8 cellular contexts compared by ENCODE assay signal in the genomic region with DNA sequence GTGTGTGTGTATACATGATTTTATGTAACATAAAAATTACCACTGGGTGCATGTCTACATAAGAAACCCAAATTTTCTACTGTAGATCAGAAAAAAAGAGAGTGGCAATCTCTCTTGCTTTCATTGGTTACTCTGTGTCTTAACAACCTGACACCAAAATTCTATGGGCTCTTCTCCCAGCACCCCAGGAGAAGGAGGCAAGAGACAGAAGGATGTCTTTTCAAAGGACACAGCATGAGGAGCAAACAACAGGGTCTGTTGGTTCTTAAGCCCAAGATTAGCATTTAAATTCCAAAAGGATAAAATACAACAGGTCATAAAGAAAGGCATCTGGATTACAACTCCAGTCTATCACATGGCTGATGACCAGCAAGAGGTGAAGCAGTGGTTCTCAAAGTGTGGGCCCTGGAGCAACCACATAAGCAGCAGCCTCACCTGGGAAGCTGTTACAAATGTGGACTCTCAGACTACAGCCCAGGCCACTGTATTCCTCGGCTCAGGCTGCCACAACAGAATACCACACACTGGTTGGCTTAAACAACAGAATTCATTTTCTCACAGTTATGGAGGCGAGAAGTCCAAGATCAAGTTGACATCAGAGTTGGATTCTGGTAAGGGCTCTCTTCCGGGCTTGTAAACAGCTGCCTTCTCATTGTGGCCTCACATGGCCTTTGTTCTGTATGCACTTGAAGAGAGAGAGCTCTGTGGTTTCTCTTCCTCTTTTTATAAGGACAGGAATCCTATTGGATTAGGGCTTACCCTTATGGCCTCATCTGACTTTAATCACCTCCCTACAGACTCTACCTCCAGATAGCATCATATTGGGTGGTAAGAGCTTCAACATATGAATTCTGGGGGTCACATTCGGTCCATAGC.
DNase-seq lines count a peak whose midpoint lies in the region; ATAC-seq, FAIRE-seq and TF ChIP-seq lines count a peak whose summit lies in the region.

No MANE protein-coding gene starts in this region.

- H4K20me1 ChIP-seq in GM12878 (ENCODE audit: control insufficient read depth, insufficient read depth), result no peaks in the 10 kb centered on the region

- RAD21 ChIA-PET in GM12878 (lab: Charles Lee; ENCODE audit: unreplicated experiment), result interaction anchor here (1.0 kb wide), 1 partner anchor 23 kb away, joined by 3 read pairs; no protein-coding TSS in a partner anchor

- no peak overlapping the region for H3K4me2 ChIP-seq in GM12878 (ENCODE audit: control insufficient read depth, insufficient read depth)

- H3K27me3 ChIP-seq in HUES48 (ENCODE audit: control insufficient read depth, insufficient read depth, low read length), result no peaks in the 10 kb centered on the region
- no peaks in the 10 kb centered on the region for H3K27me3 ChIP-seq in GM12878 (replicated peaks in 1 of 2; ENCODE audit: control insufficient read depth in 2 of 2, insufficient read depth in 2 of 2, low read length in 1 of 2)
- H3K27me3 ChIP-seq in colonic mucosa, result no peaks in the 10 kb centered on the region

- H3K9ac ChIP-seq in HUES48 (ENCODE audit: low read depth, low read length), result no peak overlapping the region
- H3K9ac ChIP-seq in GM12878 (ENCODE audit: control insufficient read depth, insufficient read depth, low read length), result no peak overlapping the region
- no peak overlapping the region for H3K9ac ChIP-seq in colonic mucosa (ENCODE audit: low read depth in 2 of 2, low read length in 2 of 2)

- H3K27ac ChIP-seq in HUES48 (ENCODE audit: low read depth, low read length), result peak overlapping the region; percentile 59
- no peak overlapping the region for H3K27ac ChIP-seq in GM12878 (ENCODE audit: control insufficient read depth, insufficient read depth)
- H3K27ac ChIP-seq in colonic mucosa, result no peak overlapping the region

- peak; percentile 69 for FAIRE-seq in GM12878 (lab: Jason Lieb, UNC)

- intact Hi-C loops in GM12878 (cut with micrococcal nuclease; ENCODE audit: unreplicated experiment), result no loop called here
- intact Hi-C loops in colonic mucosa (cut with DNase I), result no loop called here

- DNase-seq in DMS53 treated with DMSO at 0.1 percent for 48 hours (lab: John Stamatoyannopoulos, UW; ENCODE audit: unreplicated experiment) (peak; percentile 88), GM12878 (ENCODE audit: low read depth, low spot score) (no peak), cerebellum (ENCODE audit: low spot score) (no peak), colonic mucosa (no peak), left lobe of liver (ENCODE audit: low spot score) (no peak)
- DNase-seq in stimulated activated naive CD4-positive, alpha-beta T cell treated with Interleukin-2 at 50 U/mL for 16 hours (lab: John Stamatoyannopoulos, UW), result no peak

- POLR2A ChIA-PET in GM12878 (lab: Charles Lee), result no interaction called here

- WGBS in GM12878 (ENCODE audit: insufficient coverage, insufficient replicate concordance, low lambda C conversion rate, missing lambda C conversion rate), result 82% methylated on average over 4 of the region's 4 CpGs

- H3K36me3 ChIP-seq in HUES48 (ENCODE audit: control insufficient read depth, insufficient read depth, low read length) (no peaks in the 10 kb centered on the region), GM12878 (ENCODE audit: control insufficient read depth in 2 of 2, insufficient read depth in 2 of 2, low read length in 1 of 2) (no peaks in the 10 kb centered on the region), colonic mucosa (no peaks in the 10 kb centered on the region)

- ATAC-seq in GM21447 (IDR thresholded peaks at IDR 0.05; ENCODE audit: unreplicated experiment) (peak; percentile 94), GM12878 (peak; percentile 92), left lobe of liver (no peak)

- CTCF ChIA-PET in GM12878 (lab: Yijun Ruan, JAX), result no interaction called here

- H2AFZ ChIP-seq in GM12878 (ENCODE audit: control insufficient read depth, low read depth, low read length), result peak overlapping the region; percentile 35; the same call in 1 of the 2 replicates

- H3K9me3 ChIP-seq in HUES48 (ENCODE audit: control insufficient read depth, insufficient read depth, low read length) (no peaks in the 10 kb centered on the region), GM12878 (replicated peaks; ENCODE audit: control insufficient read depth, insufficient read depth, low read length) (no peaks in the 10 kb centered on the region), colonic mucosa (no peaks in the 10 kb centered on the region)

- SMC1A ChIA-PET in GM12878 (lab: Charles Lee; ENCODE audit: uncharacterized antibody, unreplicated experiment), result interaction anchor here (0.8 kb wide), 1 partner anchor 20 kb away, joined by 4 read pairs; no protein-coding TSS in a partner anchor

- TF ChIP-seq POLR2A in GM12878 (IDR thresholded peaks at IDR 0.05; ENCODE audit: low read depth, low read length), result no peak

- TF ChIP-seq CTCF in GM12878 (IDR thresholded peaks at IDR 0.05 in 2 of 3, conservative IDR thresholded peaks at IDR 0.05 in 1 of 3; ENCODE audit: control insufficient read depth in 2 of 3, extremely low read depth in 1 of 3, insufficient read depth in 1 of 3, low read depth in 3 of 3, low read length in 3 of 3) (no peak), colonic mucosa (IDR thresholded peaks at IDR 0.05) (no peak)

- H3K79me2 ChIP-seq in GM12878 (ENCODE audit: control insufficient read depth, insufficient read depth, low read length), result no peaks in the 10 kb centered on the region

- no peak for TF ChIP-seq RAD21 in GM12878 (IDR thresholded peaks at IDR 0.05; ENCODE audit: insufficient read depth, low read depth, low read length)

- H3K4me1 ChIP-seq in HUES48 (ENCODE audit: control insufficient read depth, insufficient read depth, low read length), result peaks cover 6% of the 10 kb centered on the region; the same call in 1 of the 2 replicates
- H3K4me1 ChIP-seq in GM12878 (ENCODE audit: control insufficient read depth, insufficient read depth, low read length), result 0 out of 2 replicates have a peak, but pooled peaks cover 3% of the 10 kb centered on the region
- H3K4me1 ChIP-seq in colonic mucosa, result no peaks in the 10 kb centered on the region

- TF ChIP-seq EP300 in GM12878 (IDR thresholded peaks at IDR 0.05; ENCODE audit: borderline replicate concordance in 1 of 2, control insufficient read depth in 1 of 2, low read depth in 2 of 2, low read length in 2 of 2), result no peak

- in situ Hi-C loops in GM12878 (cut with MboI), result no loop called here

- BruUV-seq in GM12878 (replicated peaks; lab: Mats Ljungman, UMichigan), result no TSS peak

- H3K4me3 ChIP-seq in HUES48 (ENCODE audit: low read depth, low read length) (no peak overlapping the region), GM12878 (no peak overlapping the region), colonic mucosa (no peak overlapping the region)

TF ChIP-seq in GM12878, 131 proteins besides CTCF, POLR2A, EP300 and RAD21 (continues in another document):
- no peak for TF ChIP-seq POU2F2 (IDR thresholded peaks at IDR 0.05; ENCODE audit: borderline replicate concordance, low read depth, low read length)
- TF ChIP-seq EZH2 (IDR thresholded peaks at IDR 0.05; ENCODE audit: borderline replicate concordance, control insufficient read depth, low read depth, low read length), result no peak
- no peak for TF ChIP-seq STAT3 (IDR thresholded peaks at IDR 0.05; ENCODE audit: low read depth, low read length)
- TF ChIP-seq SMAD1 (IDR thresholded peaks at IDR 0.05; ENCODE audit: low read depth, partially characterized antibody), result no peak
- TF ChIP-seq ZNF622 (IDR thresholded peaks at IDR 0.05), result no peak
- no peak for TF ChIP-seq FOS (IDR thresholded peaks at IDR 0.05; ENCODE audit: borderline replicate concordance, extremely low read depth, insufficient read length)
- TF ChIP-seq, protein P1, sequence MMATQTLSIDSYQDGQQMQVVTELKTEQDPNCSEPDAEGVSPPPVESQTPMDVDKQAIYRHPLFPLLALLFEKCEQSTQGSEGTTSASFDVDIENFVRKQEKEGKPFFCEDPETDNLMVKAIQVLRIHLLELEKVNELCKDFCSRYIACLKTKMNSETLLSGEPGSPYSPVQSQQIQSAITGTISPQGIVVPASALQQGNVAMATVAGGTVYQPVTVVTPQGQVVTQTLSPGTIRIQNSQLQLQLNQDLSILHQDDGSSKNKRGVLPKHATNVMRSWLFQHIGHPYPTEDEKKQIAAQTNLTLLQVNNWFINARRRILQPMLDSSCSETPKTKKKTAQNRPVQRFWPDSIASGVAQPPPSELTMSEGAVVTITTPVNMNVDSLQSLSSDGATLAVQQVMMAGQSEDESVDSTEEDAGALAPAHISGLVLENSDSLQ (IDR thresholded peaks at IDR 0.05), result no peak
- TF ChIP-seq ZNF217 (IDR thresholded peaks at IDR 0.05), result no peak
- no peak for TF ChIP-seq JUND (IDR thresholded peaks at IDR 0.05; ENCODE audit: low read depth, low read length)
- TF ChIP-seq KDM1A (IDR thresholded peaks at IDR 0.05; ENCODE audit: borderline replicate concordance), result no peak
- TF ChIP-seq IKZF2 (IDR thresholded peaks at IDR 0.05), result peak; percentile 44 to 49; a peak in 3 of 4 replicates
- TF ChIP-seq PAX8 (IDR thresholded peaks at IDR 0.05), result no peak
- no peak for TF ChIP-seq CHD2 (IDR thresholded peaks at IDR 0.05; ENCODE audit: borderline replicate concordance, low read depth, low read length)
- TF ChIP-seq POLR2AphosphoS5 (IDR thresholded peaks at IDR 0.05; ENCODE audit: low read length), result no peak
- no peak for TF ChIP-seq NRF1 (conservative IDR thresholded peaks at IDR 0.05; ENCODE audit: low read depth, low read length)
- TF ChIP-seq RUNX3 (IDR thresholded peaks at IDR 0.05; ENCODE audit: low read length), result peak; percentile 23; the same call in 1 of the 2 replicates
- TF ChIP-seq POLR2AphosphoS2 (IDR thresholded peaks at IDR 0.05; ENCODE audit: low read depth, low read length), result no peak
- TF ChIP-seq JUNB (IDR thresholded peaks at IDR 0.05), result no peak
- TF ChIP-seq ZNF384 (IDR thresholded peaks at IDR 0.05; ENCODE audit: borderline replicate concordance, low read depth, low read length), result no peak
